Comparison of ENCODE assay signal across 8 cellular contexts in the genomic region with DNA sequence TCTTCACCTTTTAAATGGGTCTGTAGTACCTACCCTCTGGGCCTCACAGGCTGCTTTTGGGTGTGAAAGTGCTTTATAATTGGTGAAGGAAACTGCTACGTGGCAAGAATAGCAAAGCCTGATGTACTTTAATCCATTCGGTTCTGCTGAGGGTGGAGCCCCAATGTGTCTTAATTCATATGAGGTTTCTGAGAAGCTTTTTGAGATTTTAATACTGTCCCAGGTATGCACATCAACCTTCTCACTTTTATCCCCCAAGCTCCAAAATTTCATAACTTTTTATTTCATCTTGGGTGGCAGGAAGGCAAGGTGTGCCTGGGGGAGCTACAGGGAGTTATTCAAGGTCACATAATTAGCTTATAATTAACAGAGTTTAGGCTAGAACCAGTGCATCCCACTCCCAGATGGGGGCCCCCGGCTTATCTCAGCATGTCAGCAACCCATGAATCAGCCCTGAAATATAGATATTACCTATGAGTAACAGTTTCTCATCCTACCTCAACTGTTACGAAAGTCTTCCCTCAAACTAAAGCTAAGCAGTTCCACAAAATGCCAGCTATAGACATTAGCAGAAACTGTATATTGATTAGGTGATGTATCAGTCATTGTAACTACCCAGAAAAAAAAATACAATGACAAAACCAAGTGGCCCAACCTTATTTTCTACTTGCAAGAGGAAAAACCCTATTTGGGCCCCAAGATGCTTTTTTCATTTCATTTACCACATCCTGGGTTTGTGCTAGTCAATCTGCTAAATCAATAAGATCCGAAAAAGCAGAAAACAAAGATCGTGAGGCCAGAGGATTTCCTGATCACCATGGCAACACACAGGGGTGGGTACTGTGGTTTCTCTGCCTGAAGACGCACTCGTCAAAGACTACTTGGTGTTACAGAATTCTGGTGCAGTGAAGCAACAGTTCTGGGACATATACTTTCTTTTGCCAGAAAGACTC. TPM values are rescaled to one million over a fixed set of nuclear protein-coding genes. Genes with fewer than 3 reads are reported as not detected.
DNase-seq lines count a peak whose midpoint lies in the region; ATAC-seq and TF ChIP-seq lines count a peak whose summit lies in the region.

No MANE protein-coding gene starts in this region.

- intact Hi-C loops in mucosa of descending colon (cut with DNase I, micrococcal nuclease) = no loop called here

- H3K36me3 ChIP-seq in adipocyte (ENCODE audit: control insufficient read depth, insufficient read depth, low read length, severe bottlenecking) = peaks cover under 1% of the 10 kb centered on the region
- H3K36me3 ChIP-seq in mucosa of descending colon (ENCODE audit: low read depth) = no peaks in the 10 kb centered on the region

- no peaks in the 10 kb centered on the region for H3K27me3 Mint-ChIP-seq in stimulated activated naive CD8-positive, alpha-beta T cell treated with anti-CD3 and anti-CD28 coated beads, Interleukin-15, amount 100 ng/mL, for 72 hours

- H3K4me1 Mint-ChIP-seq in stimulated activated naive CD8-positive, alpha-beta T cell treated with anti-CD3 and anti-CD28 coated beads, Interleukin-15, amount 100 ng/mL, for 72 hours = peaks cover 100% of the 10 kb centered on the region

- H3K4me1 ChIP-seq in adipocyte (ENCODE audit: control insufficient read depth, insufficient read depth, low read length) (peaks cover 100% of the 10 kb centered on the region), mucosa of descending colon (ENCODE audit: low read depth) (peaks cover 20% of the 10 kb centered on the region)

- peak overlapping the region; percentile 55 for H3K4me3 ChIP-seq in adipocyte (ENCODE audit: low read length)
- H3K4me3 ChIP-seq in mucosa of descending colon = no peak overlapping the region

- peak overlapping the region; percentile 85 for H3K9ac ChIP-seq in adipocyte (ENCODE audit: low read length)

- peak overlapping the region; percentile 98 to 99 for H3K27ac Mint-ChIP-seq in stimulated activated naive CD8-positive, alpha-beta T cell treated with anti-CD3 and anti-CD28 coated beads, Interleukin-15, amount 100 ng/mL, for 72 hours

- peak; percentile 88 for ATAC-seq in GM19023 (IDR thresholded peaks at IDR 0.05; ENCODE audit: unreplicated experiment)
- peak; percentile 71 for ATAC-seq in HG03095 (IDR thresholded peaks at IDR 0.05; ENCODE audit: unreplicated experiment)
- peak; percentile 79 for ATAC-seq in mucosa of descending colon
- peak; percentile 86 for ATAC-seq in stimulated activated naive CD8-positive, alpha-beta T cell treated with anti-CD3 and anti-CD28 coated beads, Interleukin-15, amount 100 ng/mL, for 72 hours

- DNase-seq in T follicular helper cell (ENCODE audit: low read depth) (peak; percentile 89), adipocyte (ENCODE audit: low read depth) (peak; percentile 75), mucosa of descending colon (peak in 1 of 3 donors; percentile 71), nucleus accumbens (lab: John Stamatoyannopoulos, UW) (no peak), NCI-H1417 treated with DMSO at 0.1 percent for 48 hours (lab: John Stamatoyannopoulos, UW) (no peak)
- peak; percentile 82 to 92 for DNase-seq in stimulated activated naive CD8-positive, alpha-beta T cell treated with anti-CD3 and anti-CD28 coated beads, Interleukin-15, amount 100 ng/mL, for 72 hours

- no peaks in the 10 kb centered on the region for H3K9me3 Mint-ChIP-seq in stimulated activated naive CD8-positive, alpha-beta T cell treated with anti-CD3 and anti-CD28 coated beads, Interleukin-15, amount 100 ng/mL, for 72 hours

- H3K27me3 ChIP-seq in adipocyte (replicated peaks; ENCODE audit: control insufficient read depth, insufficient read depth, low read length) = no peaks in the 10 kb centered on the region

- H3K4me3 Mint-ChIP-seq in stimulated activated naive CD8-positive, alpha-beta T cell treated with anti-CD3 and anti-CD28 coated beads, Interleukin-15, amount 100 ng/mL, for 72 hours = peak overlapping the region; percentile 64 to 80

- H3K9me3 ChIP-seq in adipocyte (ENCODE audit: control insufficient read depth, low read length) (no peaks in the 10 kb centered on the region), mucosa of descending colon (no peaks in the 10 kb centered on the region)

- no peak for TF ChIP-seq CTCF in mucosa of descending colon (IDR thresholded peaks at IDR 0.05)

RNA-seq across cellular contexts. Expression of a gene that starts 26.7 kb away (rescaled TPM):
- 100 to 1,000 TPM; 105 to 154 (median 136) TPM for total RNA-seq in mucosa of descending colon

Comparison
In these comparisons a context has a peak if more than half of its experiments do, and no peak if none do; other contexts are left out.
1. DNase-seq: peak in T follicular helper cell (single experiment), adipocyte (single experiment) and stimulated activated naive CD8-positive, alpha-beta T cell treated with anti-CD3 and anti-CD28 coated beads, Interleukin-15, amount 100 ng/mL, for 72 hours (2 of 2); none in nucleus accumbens (0 of 56) and NCI-H1417 treated with DMSO at 0.1 percent for 48 hours (single experiment).
2. Peak in every context shown above with its lines, with median percentiles within 50 percentile points of each other: ATAC-seq.